In the genomic region with DNA sequence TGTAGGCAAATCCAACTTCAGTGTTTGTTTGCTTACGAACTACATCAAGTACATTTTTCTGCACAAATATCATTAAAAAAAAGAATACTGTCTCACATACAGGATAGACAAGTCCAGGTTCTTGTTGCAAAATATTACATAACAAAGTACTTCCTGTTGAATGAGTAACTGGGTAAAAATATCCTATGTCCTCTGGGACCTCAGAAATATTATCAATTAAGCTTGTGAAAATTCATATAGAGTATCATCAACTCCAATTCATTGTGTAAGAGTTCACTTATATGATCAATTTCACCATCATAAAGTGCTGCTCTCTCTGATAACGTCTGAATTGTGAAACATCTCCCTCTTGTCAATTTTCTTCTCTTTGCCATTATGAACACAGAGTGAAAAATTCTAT, we compare ENCODE assay signal across 16 cellular contexts. TPM values are rescaled to one million over a fixed set of nuclear protein-coding genes. Genes with fewer than 3 reads are reported as not detected.
A peak's percentile ranks its signal among the peaks of the same experiment; 100 is the strongest.
DNase-seq lines count a peak whose midpoint lies in the region; ATAC-seq and TF ChIP-seq lines count a peak whose summit lies in the region.
"Had no signal": no experiment of that assay in that cellular context is flagged by ENCODE, and none has a peak within 500 bp of the region (broad histone marks: within the 10 kb centered on the region; RNA-seq: fewer than 3 reads in every experiment).

No MANE protein-coding gene starts in this region.

- H3K27me3 Mint-ChIP-seq in activated B cell treated with CpG ODN at 0.5 μM for 24 hours: no peaks in the 10 kb centered on the region
- H3K27me3 Mint-ChIP-seq in activated CD8-positive, alpha-beta T cell treated with anti-CD3 and anti-CD28 coated beads, Interleukin-2, amount 10 ng/mL, durations not matched to agents 7 days and 5 days (ENCODE audit: low read depth): no peaks in the 10 kb centered on the region
- H3K27me3 Mint-ChIP-seq: activated CD8-positive, alpha-beta memory T cell treated with anti-CD3 and anti-CD28 coated beads, Interleukin-2, amount 10 ng/mL, durations not matched to agents 7 days and 5 days; dendritic cell treated with granulocyte-macrophage colony-stimulating factor and Interleukin-4, amounts not matched to agents 40 ng/mL and 50 ng/mL, for 4 days; type B pancreatic cell had no signal

- H3K36me3 Mint-ChIP-seq in activated B cell treated with CpG ODN at 0.5 μM for 24 hours (ENCODE audit: low read depth): peaks cover 13% of the 10 kb centered on the region
- H3K36me3 Mint-ChIP-seq in activated CD8-positive, alpha-beta T cell treated with anti-CD3 and anti-CD28 coated beads, Interleukin-2, amount 10 ng/mL, durations not matched to agents 7 days and 5 days (ENCODE audit: low read depth): peaks cover 14% of the 10 kb centered on the region

- peak overlapping the region in 9 of 11 experiments; percentile 24 to 68 (median 47); a peak in 15 of 22 replicates for H3K27ac ChIP-seq in BLaER1 treated with 17β-estradiol and CSF1 and Interleukin-3, amounts not matched to agents 10 nM and 100 nM
- H3K27ac ChIP-seq in Karpas-422 (ENCODE audit: low read length): peak overlapping the region; percentile 4; the same call in 1 of the 2 replicates

- peaks cover 40% of the 10 kb centered on the region for H3K4me1 Mint-ChIP-seq in activated B cell treated with CpG ODN at 0.5 μM for 24 hours
- H3K4me1 Mint-ChIP-seq in activated CD8-positive, alpha-beta T cell treated with anti-CD3 and anti-CD28 coated beads, Interleukin-2, amount 10 ng/mL, durations not matched to agents 7 days and 5 days (ENCODE audit: low read depth): peaks cover 10% of the 10 kb centered on the region
- H3K4me1 Mint-ChIP-seq: nephron progenitor cell had no signal

- TF ChIP-seq CTCF in activated B cell treated with CpG ODN at 0.5 μM for 24 hours (IDR thresholded peaks at IDR 0.05): no peak

- no peak overlapping the region for H3K4me3 Mint-ChIP-seq in activated B cell treated with CpG ODN at 0.5 μM for 24 hours
- H3K4me3 Mint-ChIP-seq in activated CD8-positive, alpha-beta T cell treated with anti-CD3 and anti-CD28 coated beads, Interleukin-2, amount 10 ng/mL, durations not matched to agents 7 days and 5 days: no peak overlapping the region
- H3K4me3 Mint-ChIP-seq: activated CD8-positive, alpha-beta memory T cell treated with anti-CD3 and anti-CD28 coated beads, Interleukin-2, amount 10 ng/mL, durations not matched to agents 7 days and 5 days; dendritic cell treated with granulocyte-macrophage colony-stimulating factor and Interleukin-4, amounts not matched to agents 40 ng/mL and 50 ng/mL, for 4 days; nephron progenitor cell; type B pancreatic cell had no signal

- H3K9me3 ChIP-seq in BLaER1 treated with 17β-estradiol and CSF1 and Interleukin-3, amounts not matched to agents 10 nM and 100 nM (replicated peaks in 1 of 11): peaks cover 0 to 4% (median 0%) of the 10 kb centered on the region in 11 experiments; a peak in 3 of 22 replicates
- H3K9me3 ChIP-seq in Karpas-422 (ENCODE audit: low read length): no peaks in the 10 kb centered on the region

- peaks cover 0 to 63% (median 0%) of the 10 kb centered on the region in 11 experiments; a peak in 3 of 22 replicates for H4K20me1 ChIP-seq in BLaER1 treated with 17β-estradiol and CSF1 and Interleukin-3, amounts not matched to agents 10 nM and 100 nM
- H4K20me1 ChIP-seq in Karpas-422 (ENCODE audit: insufficient read depth, low read depth, low read length): no peaks in the 10 kb centered on the region

- DNase-seq in Karpas-422: no peak
- DNase-seq in activated B cell treated with CpG ODN at 0.5 μM for 24 hours: no peak
- peak; percentile 30 to 39 for DNase-seq in lung microvascular endothelial cell (ENCODE audit: low read depth in 2 of 2)
- DNase-seq in activated gamma-delta T cell (lab: John Stamatoyannopoulos, UW): no peak
- no peak for DNase-seq in NCI-H1105 (lab: John Stamatoyannopoulos, UW)
- DNase-seq in activated CD8-positive, alpha-beta T cell treated with anti-CD3 and anti-CD28 coated beads, Interleukin-2, amount 10 ng/mL, durations not matched to agents 7 days and 5 days: no peak
- no peak for DNase-seq in hepatic stellate cell (ENCODE audit: low spot score)
- DNase-seq: activated CD8-positive, alpha-beta memory T cell treated with anti-CD3 and anti-CD28 coated beads, Interleukin-2, amount 10 ng/mL, durations not matched to agents 7 days and 5 days; DND-41; NCI-H1417; nephron progenitor cell; OCI-M1; right cardiac atrium had no signal

- peaks cover 76% of the 10 kb centered on the region for H3K79me2 ChIP-seq in Karpas-422 (ENCODE audit: low read length)

- POLR2A ChIA-PET in activated B cell treated with CpG ODN at 0.5 μM for 24 hours (lab: Charles Lee): interaction anchor here (1.6 kb wide), 1 partner anchor 23 kb away, joined by 3 read pairs; the partner anchor contains the start of gene HERC4
- POLR2A ChIA-PET in activated CD8-positive, alpha-beta T cell treated with anti-CD3 and anti-CD28 coated beads, Interleukin-2, amount 10 ng/mL, durations not matched to agents 7 days and 5 days (lab: Charles Lee): no interaction called here

- peaks cover 10 to 34% (median 25%) of the 10 kb centered on the region in 10 experiments; a peak in 18 of 20 replicates for H3K4me1 ChIP-seq in BLaER1 treated with 17β-estradiol and CSF1 and Interleukin-3, amounts not matched to agents 10 nM and 100 nM
- H3K4me1 ChIP-seq in Karpas-422 (ENCODE audit: low read length): peaks cover 36% of the 10 kb centered on the region

- H3K4me2 ChIP-seq in BLaER1 treated with 17β-estradiol and CSF1 and Interleukin-3, amounts not matched to agents 10 nM and 100 nM: peak overlapping the region in 10 of 11 experiments; percentile 8 to 73 (median 54); a peak in 17 of 22 replicates
- H3K4me2 ChIP-seq in Karpas-422 (ENCODE audit: low read depth, low read length, poor library complexity, severe bottlenecking): no peak overlapping the region

- CTCF ChIA-PET in activated B cell treated with CpG ODN at 0.5 μM for 24 hours (lab: Charles Lee): no interaction called here
- CTCF ChIA-PET in activated CD8-positive, alpha-beta T cell treated with anti-CD3 and anti-CD28 coated beads, Interleukin-2, amount 10 ng/mL, durations not matched to agents 7 days and 5 days (lab: Charles Lee): interaction anchor here (1.0 to 1.2 kb wide), 2 partner anchors 16 to 264 kb away, joined by 3 read pairs; no protein-coding TSS in a partner anchor

- H3K9me2 ChIP-seq in Karpas-422 (replicated peaks; ENCODE audit: insufficient read depth, low read length): no peaks in the 10 kb centered on the region

- no peaks in the 10 kb centered on the region for H3K27me3 ChIP-seq in BLaER1 treated with 17β-estradiol and CSF1 and Interleukin-3, amounts not matched to agents 10 nM and 100 nM
- H3K27me3 ChIP-seq in Karpas-422 (ENCODE audit: low read length): no peaks in the 10 kb centered on the region

- no peak overlapping the region for H2AFZ ChIP-seq in Karpas-422 (ENCODE audit: low read length)

- intact Hi-C loops in activated B cell treated with CpG ODN at 0.5 μM for 24 hours (cut with micrococcal nuclease): no loop called here

- H3K27ac Mint-ChIP-seq in activated B cell treated with CpG ODN at 0.5 μM for 24 hours: peak overlapping the region; percentile 46
- no peak overlapping the region for H3K27ac Mint-ChIP-seq in activated CD8-positive, alpha-beta T cell treated with anti-CD3 and anti-CD28 coated beads, Interleukin-2, amount 10 ng/mL, durations not matched to agents 7 days and 5 days
- H3K27ac Mint-ChIP-seq: activated CD8-positive, alpha-beta memory T cell treated with anti-CD3 and anti-CD28 coated beads, Interleukin-2, amount 10 ng/mL, durations not matched to agents 7 days and 5 days; dendritic cell treated with granulocyte-macrophage colony-stimulating factor and Interleukin-4, amounts not matched to agents 40 ng/mL and 50 ng/mL, for 4 days; nephron progenitor cell; type B pancreatic cell had no signal

- H3K36me3 ChIP-seq in BLaER1 treated with 17β-estradiol and CSF1 and Interleukin-3, amounts not matched to agents 10 nM and 100 nM: peaks cover 0 to 39% (median 26%) of the 10 kb centered on the region in 11 experiments; a peak in 16 of 22 replicates
- H3K36me3 ChIP-seq in Karpas-422 (ENCODE audit: insufficient read depth, low read length): peaks cover 8% of the 10 kb centered on the region

- H3K9ac ChIP-seq in BLaER1 treated with 17β-estradiol and CSF1 and Interleukin-3, amounts not matched to agents 10 nM and 100 nM: no peak overlapping the region; a peak in 1 of 22 replicates
- no peak overlapping the region for H3K9ac ChIP-seq in Karpas-422 (ENCODE audit: low read length)

- no peak for ATAC-seq in activated B cell treated with CpG ODN at 0.5 μM for 24 hours (ENCODE audit: low read depth)
- no peak for ATAC-seq in activated CD8-positive, alpha-beta T cell treated with anti-CD3 and anti-CD28 coated beads, Interleukin-2, amount 10 ng/mL, durations not matched to agents 7 days and 5 days
- ATAC-seq: activated CD8-positive, alpha-beta memory T cell treated with anti-CD3 and anti-CD28 coated beads, Interleukin-2, amount 10 ng/mL, durations not matched to agents 7 days and 5 days; right cardiac atrium had no signal

- no peaks in the 10 kb centered on the region for H3K9me3 Mint-ChIP-seq in activated B cell treated with CpG ODN at 0.5 μM for 24 hours
- H3K9me3 Mint-ChIP-seq in activated CD8-positive, alpha-beta T cell treated with anti-CD3 and anti-CD28 coated beads, Interleukin-2, amount 10 ng/mL, durations not matched to agents 7 days and 5 days (ENCODE audit: insufficient read depth): no peaks in the 10 kb centered on the region
- H3K9me3 Mint-ChIP-seq: dendritic cell treated with granulocyte-macrophage colony-stimulating factor and Interleukin-4, amounts not matched to agents 40 ng/mL and 50 ng/mL, for 4 days; type B pancreatic cell had no signal

- H3K4me3 ChIP-seq in BLaER1 treated with 17β-estradiol and CSF1 and Interleukin-3, amounts not matched to agents 10 nM and 100 nM: no peak overlapping the region; a peak in 3 of 20 replicates
- no peak overlapping the region for H3K4me3 ChIP-seq in Karpas-422 (ENCODE audit: low read length)

RNA-seq across cellular contexts. Expression of gene HERC4, which starts 22.6 kb away (rescaled TPM):
- total RNA-seq in Karpas-422 (2014; rRNA removed; shearing (Covaris generic); ENCODE audit: low replicate concordance): 54.1 and 99.9 TPM in 2 replicates
- 65.3 and 84.2 TPM in 2 replicates for total RNA-seq in activated B cell treated with CpG ODN at 0.5 μM for 24 hours
- total RNA-seq in lung microvascular endothelial cell: 26.4 and 35.1 TPM in 2 replicates
- total RNA-seq in activated CD8-positive, alpha-beta T cell treated with anti-CD3 and anti-CD28 coated beads, Interleukin-2, amount 10 ng/mL, durations not matched to agents 7 days and 5 days: 10 to 100 TPM; 48.8 to 50.1 TPM

RNA-seq across cellular contexts. Expression of gene MYPN, which starts 56.8 kb away (rescaled TPM):
- not detected in 2 replicates for total RNA-seq in Karpas-422 (2014; rRNA removed; shearing (Covaris generic); ENCODE audit: low replicate concordance)
- total RNA-seq in activated B cell treated with CpG ODN at 0.5 μM for 24 hours: not detected in 2 replicates
- total RNA-seq in lung microvascular endothelial cell: not detected in 2 replicates
- total RNA-seq in activated CD8-positive, alpha-beta T cell treated with anti-CD3 and anti-CD28 coated beads, Interleukin-2, amount 10 ng/mL, durations not matched to agents 7 days and 5 days: not detected
- total RNA-seq: activated CD8-positive, alpha-beta memory T cell treated with anti-CD3 and anti-CD28 coated beads, Interleukin-2, amount 10 ng/mL, durations not matched to agents 7 days and 5 days had no signal

Comparison
In these comparisons a context has a peak if more than half of its experiments do, and no peak if none do; other contexts are left out.
1. DNase-seq: peak in lung microvascular endothelial cell (2 of 2); none in Karpas-422 (single experiment), activated B cell treated with CpG ODN at 0.5 μM for 24 hours (single experiment), activated gamma-delta T cell (single experiment), NCI-H1105 (single experiment), activated CD8-positive, alpha-beta T cell treated with anti-CD3 and anti-CD28 coated beads, Interleukin-2, amount 10 ng/mL, durations not matched to agents 7 days and 5 days (single experiment) and hepatic stellate cell (single experiment).